7 cellular contexts compared by ENCODE assay signal in the genomic region with DNA sequence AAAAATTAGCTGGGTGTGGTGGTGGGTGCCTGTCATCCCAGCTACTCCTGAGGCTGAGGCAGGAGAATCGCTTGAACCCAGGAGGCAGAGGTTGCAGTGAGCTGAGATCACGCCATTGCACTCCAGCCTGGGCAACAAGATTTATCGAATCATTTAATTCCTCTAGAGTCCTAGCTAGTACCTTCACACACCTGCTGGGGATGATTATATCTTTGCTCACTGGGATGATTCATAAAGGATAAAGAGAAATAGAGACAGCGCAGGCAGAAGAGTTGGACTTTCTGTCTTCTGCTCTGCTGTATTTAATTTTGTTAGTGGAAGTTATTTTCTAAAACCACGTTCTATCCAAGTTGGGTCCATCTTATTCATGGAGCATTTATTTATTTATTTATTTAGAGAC. TPM values are rescaled to one million over a fixed set of nuclear protein-coding genes. Genes with fewer than 3 reads are reported as not detected.
DNase-seq lines count a peak whose midpoint lies in the region; ATAC-seq and TF ChIP-seq lines count a peak whose summit lies in the region.
"Not testable (repeated sequence)": the region's sequence is repeated elsewhere in the genome, so short reads cannot be mapped to it uniquely, and the experiment has no call there.

No MANE protein-coding gene starts in this region.

- peak overlapping the region; percentile 37 for H4K91ac ChIP-seq in trophoblast cell (ENCODE audit: low read depth, low read length)

- peaks cover 64% of the 10 kb centered on the region for H3K4me1 Mint-ChIP-seq in MCF 10A (ENCODE audit: insufficient read depth, unreplicated experiment)

- not testable (repeated sequence) for H3K9me2 ChIP-seq in HCT116 (ENCODE audit: insufficient read depth); PC-3 (replicated peaks; ENCODE audit: low read length)

- TF ChIP-seq POLR2A in HCT116 (IDR thresholded peaks at IDR 0.05; ENCODE audit: borderline replicate concordance, extremely low read depth, insufficient read depth, insufficient read length): not testable (repeated sequence)

- H3K18ac ChIP-seq in trophoblast cell (ENCODE audit: low read length): not testable (repeated sequence)

- not testable (repeated sequence) for H2AK5ac ChIP-seq in trophoblast cell (ENCODE audit: low read length)

- H3K9ac ChIP-seq in HCT116 (ENCODE audit: low read length); PC-3 (ENCODE audit: low read length); trophoblast cell (ENCODE audit: low read length): not testable (repeated sequence)

- H3K4me1 ChIP-seq in HCT116 (ENCODE audit: control insufficient read depth in 1 of 2, insufficient read depth in 2 of 2, low read length in 2 of 2) (peaks cover 40 to 46% of the 10 kb centered on the region in 2 experiments), PC-3 (ENCODE audit: insufficient read depth, low read length) (peaks cover 90% of the 10 kb centered on the region), foreskin keratinocyte (peaks cover 71% of the 10 kb centered on the region), trophoblast cell (ENCODE audit: control insufficient read depth in 1 of 2, insufficient read depth in 2 of 2, low read length in 2 of 2) (peaks cover 10 to 30% of the 10 kb centered on the region in 2 experiments)

- not testable (repeated sequence) for H3K4me2 ChIP-seq in HCT116 (ENCODE audit: low read length); trophoblast cell (ENCODE audit: low read length)
- peak overlapping the region; percentile 78 for H3K4me2 ChIP-seq in PC-3 (ENCODE audit: low read length)

- not testable (repeated sequence) for H2BK120ac ChIP-seq in trophoblast cell (ENCODE audit: insufficient read depth, low read length, poor library complexity)

- H2AFZ ChIP-seq in HCT116 (ENCODE audit: low read depth, low read length, poor library complexity, severe bottlenecking); PC-3 (ENCODE audit: low read length); trophoblast cell (ENCODE audit: insufficient read depth, low read length, poor library complexity): not testable (repeated sequence)

- H3K4ac ChIP-seq in trophoblast cell (ENCODE audit: low read depth, low read length): not testable (repeated sequence)

- not testable (repeated sequence) for H3F3A ChIP-seq in PC-3 (ENCODE audit: low read length, unreplicated experiment)

- intact Hi-C loops in HCT116 (cut with micrococcal nuclease) (loop anchor here (5.0 kb wide), 1 partner anchor 48 kb away; no protein-coding TSS in a partner anchor), PC-3 (cut with micrococcal nuclease) (loop anchor here (5.0 kb wide), 2 partner anchors 42 to 87 kb away; no protein-coding TSS in a partner anchor)
- intact Hi-C loops in MCF 10A (cut with micrococcal nuclease): not testable (repeated sequence)

- BruUV-seq in HCT116 (replicated peaks; lab: Mats Ljungman, UMichigan); PC-3 (replicated peaks; lab: Mats Ljungman, UMichigan); MCF 10A (replicated peaks; lab: Mats Ljungman, UMichigan): not testable (repeated sequence)

- not testable (repeated sequence) for H3K27ac Mint-ChIP-seq in MCF 10A (ENCODE audit: low read depth, unreplicated experiment)

- H4K12ac ChIP-seq in trophoblast cell (ENCODE audit: low read depth, low read length): not testable (repeated sequence)

- not testable (repeated sequence) for H3K27me3 ChIP-seq in HCT116 (ENCODE audit: insufficient read depth, low read length); PC-3 (ENCODE audit: low read length); foreskin keratinocyte; trophoblast cell (ENCODE audit: insufficient read depth, low read length)

- RAD21 ChIA-PET in HCT116 (lab: Charles Lee; ENCODE audit: low non-redundant PET in 1 of 2, low total read pairs in 2 of 2, uncharacterized antibody in 2 of 2, unreplicated experiment in 2 of 2): not testable (repeated sequence)

- H3K79me2 ChIP-seq in HCT116 (ENCODE audit: insufficient read depth, low read length); trophoblast cell (ENCODE audit: control insufficient read depth, insufficient read depth, low read length, poor library complexity): not testable (repeated sequence)
- H3K79me2 ChIP-seq in PC-3 (ENCODE audit: low read length): peaks cover 67% of the 10 kb centered on the region

- H3K36me3 Mint-ChIP-seq in MCF 10A (ENCODE audit: insufficient read depth, unreplicated experiment): peaks cover 19% of the 10 kb centered on the region

- H3K23ac ChIP-seq in trophoblast cell (ENCODE audit: low read length): not testable (repeated sequence)

- H3K9me3 ChIP-seq in HCT116 (ENCODE audit: control insufficient read depth in 1 of 2, insufficient read depth in 1 of 2, low read depth in 1 of 2, low read length in 2 of 2); PC-3 (ENCODE audit: low read length); trophoblast cell (ENCODE audit: insufficient read depth, low read depth, low read length): not testable (repeated sequence)

- CTCF ChIA-PET in HCT116 (lab: Charles Lee); PC-3 (lab: Charles Lee): not testable (repeated sequence)
- CTCF ChIA-PET in MCF 10A (lab: Yijun Ruan, JAX): interaction anchor here (0.5 to 0.8 kb wide), 3 partner anchors 15 to 808 kb away, joined by 3 to 4 read pairs (median 3); no protein-coding TSS in a partner anchor

- not testable (repeated sequence) for H4K8ac ChIP-seq in trophoblast cell (ENCODE audit: low read depth, low read length)

- WGBS in trophoblast cell (ENCODE audit: extremely low coverage, insufficient coverage, insufficient read length): no CpG with 5 or more reads among the region's 5 CpGs

- H4K20me1 ChIP-seq in HCT116 (ENCODE audit: insufficient read depth); PC-3 (ENCODE audit: low read length): not testable (repeated sequence)

- not testable (repeated sequence) for H3K36me3 ChIP-seq in HCT116 (ENCODE audit: control insufficient read depth in 1 of 2, insufficient read depth in 2 of 2, low read length in 2 of 2); PC-3 (ENCODE audit: low read depth, low read length); trophoblast cell (ENCODE audit: control insufficient read depth in 1 of 2, insufficient read depth in 2 of 2, low read length in 2 of 2)

- not testable (repeated sequence) for TF ChIP-seq CTCF in HCT116 (IDR thresholded peaks at IDR 0.05 in 2 of 3, conservative IDR thresholded peaks at IDR 0.05 in 1 of 3; ENCODE audit: borderline replicate concordance in 1 of 3, insufficient read depth in 1 of 3, low read depth in 2 of 3, low read length in 2 of 3); PC-3 (conservative IDR thresholded peaks at IDR 0.05; ENCODE audit: low read depth, low read length); MCF 10A (IDR thresholded peaks at IDR 0.05; ENCODE audit: unreplicated experiment); epithelial cell of esophagus (IDR thresholded peaks at IDR 0.05; ENCODE audit: insufficient read depth, low read depth, low read length, missing control alignments); foreskin keratinocyte (conservative IDR thresholded peaks at IDR 0.05)

- TF ChIP-seq RAD21 in HCT116 (IDR thresholded peaks at IDR 0.05; ENCODE audit: low read depth): not testable (repeated sequence)

- not testable (repeated sequence) for H3K4me3 ChIP-seq in HCT116 (replicated peaks in 1 of 2; ENCODE audit: low read depth in 1 of 2, low read length in 2 of 2); PC-3 (ENCODE audit: low read length); epithelial cell of esophagus (ENCODE audit: low read length); trophoblast cell (ENCODE audit: low read depth, low read length)

- H3K27me3 Mint-ChIP-seq in MCF 10A (ENCODE audit: insufficient read depth, unreplicated experiment): not testable (repeated sequence)

- not testable (repeated sequence) for H3K14ac ChIP-seq in trophoblast cell (ENCODE audit: low read length)

- peaks cover 17% of the 10 kb centered on the region for H3K79me1 ChIP-seq in trophoblast cell (ENCODE audit: low read length)

- not testable (repeated sequence) for H3K9me3 Mint-ChIP-seq in MCF 10A (ENCODE audit: unreplicated experiment)

- not testable (repeated sequence) for H2BK5ac ChIP-seq in trophoblast cell (ENCODE audit: low read depth, low read length, poor library complexity)

- not testable (repeated sequence) for H3K27ac ChIP-seq in HCT116 (ENCODE audit: low read depth, low read length); trophoblast cell (ENCODE audit: low read depth, low read length)
- H3K27ac ChIP-seq in PC-3 (ENCODE audit: low read length): peak overlapping the region; percentile 92
- peak overlapping the region; percentile 33 for H3K27ac ChIP-seq in foreskin keratinocyte

- not testable (repeated sequence) for ATAC-seq in HCT116
- ATAC-seq in PC-3 (peak; percentile 7; the same call in 1 of the 2 replicates), foreskin keratinocyte (peak; percentile 63)

- not testable (repeated sequence) for H3K4me3 Mint-ChIP-seq in MCF 10A (ENCODE audit: unreplicated experiment)

- DNase-seq in A172 (ENCODE audit: low spot score): peak; percentile 28
- not testable (repeated sequence) for DNase-seq in HCT116 (ENCODE audit: low read depth, low spot score)
- peak; percentile 69 for DNase-seq in PC-3
- peak; percentile 45 for DNase-seq in MCF 10A (ENCODE audit: unreplicated experiment)
- peak; percentile 76 for DNase-seq in epithelial cell of esophagus (ENCODE audit: low read depth)
- peak; percentile 51 to 76 for DNase-seq in foreskin keratinocyte
- peak; percentile 21 to 45 for DNase-seq in trophoblast cell

- POLR2A ChIA-PET in HCT116 (lab: Charles Lee): interaction anchor here (1.1 kb wide), 1 partner anchor 188 kb away, joined by 3 read pairs; no protein-coding TSS in a partner anchor
- POLR2A ChIA-PET in PC-3 (lab: Charles Lee; ENCODE audit: unreplicated experiment): interaction anchor here (0.6 kb wide), 1 partner anchor 188 kb away, joined by 4 read pairs; the partner anchor contains the start of gene INTS6
- POLR2A ChIA-PET in MCF 10A (lab: Yijun Ruan, JAX): interaction anchor here (0.7 to 2.2 kb wide), 5 partner anchors 10 to 125 kb away, joined by 3 to 6 read pairs (median 3); no protein-coding TSS in a partner anchor

- H2BK12ac ChIP-seq in trophoblast cell (ENCODE audit: low read length): not testable (repeated sequence)

RNA-seq across cellular contexts. Expression of gene WDFY2, which starts 56.4 kb away (rescaled TPM):
- 1.5 and 2.5 TPM in 2 replicates for total RNA-seq in A172 (2014; rRNA removed; shearing (Covaris generic))
- total RNA-seq in HCT116 (2021; ENCODE audit: unreplicated experiment) (6.1 TPM), PC-3 (2014; rRNA removed) (4.1 and 5.9 TPM in 2 replicates), MCF 10A (2022) (46.7 and 56.2 TPM in 2 replicates), foreskin keratinocyte (21.5 and 23.6 TPM in 2 replicates)
- 2.4 and 2.6 TPM in 2 replicates for polyA plus RNA-seq in HCT116 (2012)
- polyA plus RNA-seq in foreskin keratinocyte: 9.2 and 11.1 TPM in 2 replicates
- polyA plus RNA-seq in trophoblast cell (2013): 14.4 and 15.0 TPM in 2 replicates
